Comparison of ENCODE assay signal across 17 cellular contexts in genomic region chr5:149811453-149811852, GRCh38.
A peak's percentile ranks its signal among the peaks of the same experiment; 100 is the strongest.
DNase-seq lines count a peak whose midpoint lies in the region; ATAC-seq and TF ChIP-seq lines count a peak whose summit lies in the region.
"Had no signal": no experiment of that assay in that cellular context is flagged by ENCODE, and none has a peak within 500 bp of the region (broad histone marks: within the 10 kb centered on the region; RNA-seq: fewer than 3 reads in every experiment).

No MANE protein-coding gene starts in this region.

- peak; percentile 45 for ATAC-seq in GM19025 (IDR thresholded peaks at IDR 0.05; ENCODE audit: low read depth, unreplicated experiment)
- ATAC-seq in GM19395 (IDR thresholded peaks at IDR 0.05; ENCODE audit: unreplicated experiment), result no peak

- WGBS in neuronal stem cell (ENCODE audit: extremely low coverage in 2 of 2, insufficient read length in 2 of 2, insufficient replicate concordance in 1 of 2), 2 donors, result no CpG with 5 or more reads among the region's 3 CpGs

- peak overlapping the region; percentile 28 for H3K27ac ChIP-seq in skeletal muscle tissue (ENCODE audit: low read depth, low read length)
- no peak overlapping the region for H3K27ac ChIP-seq in neuronal stem cell (replicated peaks; ENCODE audit: low read length)
- H3K27ac ChIP-seq: C4-2B, RWPE1, SJSA1 had no signal

- H2BK120ac ChIP-seq in neuronal stem cell (ENCODE audit: low read depth, low read length), result no peak overlapping the region

- no peaks in the 10 kb centered on the region for H3K79me1 ChIP-seq in neuronal stem cell (ENCODE audit: low read depth, low read length)

- H2AFZ ChIP-seq in neuronal stem cell (ENCODE audit: low read length), result no peak overlapping the region

- H4K91ac ChIP-seq in neuronal stem cell (ENCODE audit: low read depth, low read length, poor library complexity), result no peak overlapping the region

- H2AK5ac ChIP-seq in neuronal stem cell (ENCODE audit: low read depth, low read length), result no peak overlapping the region

- peaks cover 41 to 77% (median 74%) of the 10 kb centered on the region in 3 donors for H3K4me1 ChIP-seq in skeletal muscle tissue (ENCODE audit: control insufficient read depth in 3 of 3, insufficient read depth in 3 of 3, low read length in 3 of 3)
- H3K4me1 ChIP-seq in neuronal stem cell (ENCODE audit: control insufficient read depth in 2 of 2, insufficient read depth in 1 of 2, low read depth in 1 of 2, low read length in 2 of 2), result no peaks in the 10 kb centered on the region

- no peak overlapping the region for H2BK5ac ChIP-seq in neuronal stem cell (ENCODE audit: low read length)

- H2BK15ac ChIP-seq in neuronal stem cell (ENCODE audit: low read length), result no peak overlapping the region

- no peak overlapping the region for H3K9ac ChIP-seq in skeletal muscle tissue (ENCODE audit: low read depth in 1 of 3, low read length in 3 of 3)
- no peak overlapping the region for H3K9ac ChIP-seq in neuronal stem cell (ENCODE audit: low read depth, low read length, poor library complexity)

- H3K9me3 Mint-ChIP-seq in dendritic cell treated with granulocyte-macrophage colony-stimulating factor and Interleukin-4, amounts not matched to agents 40 ng/mL and 50 ng/mL, for 4 days, result no peaks in the 10 kb centered on the region
- H3K9me3 Mint-ChIP-seq in MCF 10A (ENCODE audit: unreplicated experiment), result no peaks in the 10 kb centered on the region

- H3K18ac ChIP-seq in neuronal stem cell (ENCODE audit: low read length), result no peak overlapping the region

- H3K27me3 Mint-ChIP-seq in dendritic cell treated with granulocyte-macrophage colony-stimulating factor and Interleukin-4, amounts not matched to agents 40 ng/mL and 50 ng/mL, for 4 days, result no peaks in the 10 kb centered on the region
- no peaks in the 10 kb centered on the region for H3K27me3 Mint-ChIP-seq in MCF 10A (ENCODE audit: insufficient read depth, unreplicated experiment)

- intact Hi-C loops in dendritic cell treated with granulocyte-macrophage colony-stimulating factor and Interleukin-4, amounts not matched to agents 40 ng/mL and 50 ng/mL, for 4 days (cut with micrococcal nuclease), result no loop called here
- intact Hi-C loops in MCF 10A (cut with micrococcal nuclease), result no loop called here

- H3K27ac Mint-ChIP-seq in dendritic cell treated with granulocyte-macrophage colony-stimulating factor and Interleukin-4, amounts not matched to agents 40 ng/mL and 50 ng/mL, for 4 days, result peak overlapping the region; percentile 28
- H3K27ac Mint-ChIP-seq in MCF 10A (ENCODE audit: low read depth, unreplicated experiment), result no peak overlapping the region

- no peak overlapping the region for H3K14ac ChIP-seq in neuronal stem cell (ENCODE audit: low read length)

- H2BK12ac ChIP-seq in neuronal stem cell (ENCODE audit: low read length), result no peak overlapping the region

- TF ChIP-seq CTCF in GM12865 (IDR thresholded peaks at IDR 0.05; ENCODE audit: insufficient read depth, low read depth, low read length, missing control alignments) (no peak), MCF 10A (IDR thresholded peaks at IDR 0.05; ENCODE audit: unreplicated experiment) (no peak)

- H3K4me3 Mint-ChIP-seq in dendritic cell treated with granulocyte-macrophage colony-stimulating factor and Interleukin-4, amounts not matched to agents 40 ng/mL and 50 ng/mL, for 4 days, result no peak overlapping the region
- H3K4me3 Mint-ChIP-seq in MCF 10A (ENCODE audit: unreplicated experiment), result no peak overlapping the region

- H4K8ac ChIP-seq in neuronal stem cell (ENCODE audit: low read depth, low read length), result no peak overlapping the region

- POLR2A ChIA-PET in MCF 10A (lab: Yijun Ruan, JAX), result interaction anchor here (1.0 to 2.3 kb wide), 2 partner anchors 11 to 64 kb away, joined by 3 to 6 read pairs; no protein-coding TSS in a partner anchor

- no peaks in the 10 kb centered on the region for H3K9me3 ChIP-seq in skeletal muscle tissue (ENCODE audit: control insufficient read depth in 3 of 3, low read length in 3 of 3)
- H3K9me3 ChIP-seq in neuronal stem cell (replicated peaks in 1 of 2; ENCODE audit: control insufficient read depth in 2 of 2, insufficient read depth in 1 of 2, low read depth in 1 of 2, low read length in 2 of 2), result no peaks in the 10 kb centered on the region
- H3K9me3 ChIP-seq: SJSA1 had no signal

- peaks cover 52% of the 10 kb centered on the region for H3K36me3 Mint-ChIP-seq in dendritic cell treated with granulocyte-macrophage colony-stimulating factor and Interleukin-4, amounts not matched to agents 40 ng/mL and 50 ng/mL, for 4 days (ENCODE audit: low read depth)
- no peaks in the 10 kb centered on the region for H3K36me3 Mint-ChIP-seq in MCF 10A (ENCODE audit: insufficient read depth, unreplicated experiment)

- H3K27me3 ChIP-seq in skeletal muscle tissue (ENCODE audit: control insufficient read depth in 3 of 3, insufficient read depth in 3 of 3, low read length in 3 of 3) (no peaks in the 10 kb centered on the region), neuronal stem cell (ENCODE audit: control insufficient read depth in 3 of 3, insufficient read depth in 3 of 3, low read depth in 1 of 3, low read length in 3 of 3) (peaks cover 0 to 18% (median 0%) of the 10 kb centered on the region in 3 experiments)
- H3K27me3 ChIP-seq: SJSA1 had no signal

- H3K23ac ChIP-seq in neuronal stem cell (ENCODE audit: low read depth, low read length, poor library complexity), result no peak overlapping the region

- H3K4me1 Mint-ChIP-seq in dendritic cell treated with granulocyte-macrophage colony-stimulating factor and Interleukin-4, amounts not matched to agents 40 ng/mL and 50 ng/mL, for 4 days (ENCODE audit: low read depth), result peaks cover 70% of the 10 kb centered on the region
- H3K4me1 Mint-ChIP-seq in MCF 10A (ENCODE audit: insufficient read depth, unreplicated experiment), result no peaks in the 10 kb centered on the region

- BruUV-seq in MCF 10A (replicated peaks; lab: Mats Ljungman, UMichigan), result no TSS peak

- H3K4me3 ChIP-seq in GM12865 (ENCODE audit: low read depth, low read length), result no peak overlapping the region
- no peak overlapping the region for H3K4me3 ChIP-seq in skeletal muscle tissue (ENCODE audit: low read length in 3 of 3)
- H3K4me3 ChIP-seq in neuronal stem cell (ENCODE audit: low read length in 2 of 2), result no peak overlapping the region
- H3K4me3 ChIP-seq: SJSA1 had no signal

- no peak overlapping the region for H3K4ac ChIP-seq in neuronal stem cell (ENCODE audit: low read length)

- H3K36me3 ChIP-seq in skeletal muscle tissue (ENCODE audit: control insufficient read depth in 3 of 3, insufficient read depth in 3 of 3, low read length in 3 of 3) (no peaks in the 10 kb centered on the region), neuronal stem cell (replicated peaks in 1 of 2; ENCODE audit: control insufficient read depth in 2 of 2, insufficient read depth in 2 of 2, low read length in 2 of 2) (no peaks in the 10 kb centered on the region)
- H3K36me3 ChIP-seq: SJSA1 had no signal

- DNase-seq in GM12865 (ENCODE audit: low read depth) (peak; percentile 28), neuronal stem cell (ENCODE audit: low spot score) (no peak), MCF 10A (ENCODE audit: unreplicated experiment) (no peak)
- DNase-seq: GF-D8, GOT3, KBM-7, NCI-H1048, NCI-H146, NCI-H2081, NCI-H748 treated with DMSO at 0.1 percent for 48 hours had no signal

- H3K4me2 ChIP-seq in neuronal stem cell (ENCODE audit: insufficient read depth, low read length, poor library complexity, severe bottlenecking), result no peak overlapping the region

- CTCF ChIA-PET in MCF 10A (lab: Yijun Ruan, JAX), result interaction anchor here (0.7 to 1.8 kb wide), 9 partner anchors 9 to 179 kb away, joined by 3 to 22 read pairs (median 4); no protein-coding TSS in a partner anchor
